21 cellular contexts compared by ENCODE assay signal in genomic region chr2:238924032-238924431, GRCh38.
"Had no signal": no experiment of that assay in that cellular context is flagged by ENCODE, and none has a peak within 500 bp of the region (broad histone marks: within the 10 kb centered on the region; RNA-seq: fewer than 3 reads in every experiment).

No MANE protein-coding gene starts in this region.

- H2AFZ ChIP-seq: parathyroid adenoma had no signal

- H3K36me3 Mint-ChIP-seq: naive thymus-derived CD4-positive, alpha-beta T cell had no signal

- H3K4me3 Mint-ChIP-seq: dendritic cell treated with granulocyte-macrophage colony-stimulating factor and Interleukin-4, amounts not matched to agents 40 ng/mL and 50 ng/mL, for 4 days; effector memory CD8-positive, alpha-beta T cell; naive thymus-derived CD4-positive, alpha-beta T cell; neural crest cell had no signal

- H3K4me1 Mint-ChIP-seq: naive thymus-derived CD4-positive, alpha-beta T cell had no signal

- H3K9ac ChIP-seq: parathyroid adenoma had no signal

- H3K27me3 ChIP-seq: right lobe of liver had no signal

- H3K27ac Mint-ChIP-seq: dendritic cell treated with granulocyte-macrophage colony-stimulating factor and Interleukin-4, amounts not matched to agents 40 ng/mL and 50 ng/mL, for 4 days; effector memory CD8-positive, alpha-beta T cell; naive thymus-derived CD4-positive, alpha-beta T cell had no signal

- H3K9me3 ChIP-seq: esophagus muscularis mucosa, gastrocnemius medialis, left lung, psoas muscle, right lobe of liver had no signal

- H3K27ac ChIP-seq: epithelial cell of prostate, esophagus muscularis mucosa, gastrocnemius medialis, left lung, parathyroid adenoma, psoas muscle, right lobe of liver, skin epidermis had no signal

- H3K4me3 ChIP-seq: esophagus muscularis mucosa, gastrocnemius medialis, left lung, lung, psoas muscle, right lobe of liver, skin epidermis had no signal

- H3K36me3 ChIP-seq: esophagus muscularis mucosa, gastrocnemius medialis, left lung, right lobe of liver had no signal

- FAIRE-seq: colon, urothelium cell line had no signal

- DNase-seq: effector memory CD8-positive, alpha-beta T cell; gastrocnemius medialis; islet precursor cell; mesenchymal stem cell; naive thymus-derived CD4-positive, alpha-beta T cell; psoas muscle; retina; stimulated activated CD4-positive, alpha-beta T cell treated with anti-CD3 and anti-CD28 coated beads, Interleukin-12 subunit alpha, Interleukin-12 subunit beta, amount 100 ng/mL, for 4 hours; stimulated activated naive CD4-positive, alpha-beta T cell treated with Interleukin-2 at 50 U/mL for 16 hours; trophoblast cell had no signal

- H3K9me3 Mint-ChIP-seq: dendritic cell treated with granulocyte-macrophage colony-stimulating factor and Interleukin-4, amounts not matched to agents 40 ng/mL and 50 ng/mL, for 4 days; effector memory CD8-positive, alpha-beta T cell; naive thymus-derived CD4-positive, alpha-beta T cell; neural crest cell had no signal

- H3K79me2 ChIP-seq: parathyroid adenoma had no signal

- ATAC-seq: effector memory CD8-positive, alpha-beta T cell; gastrocnemius medialis; left lung; naive thymus-derived CD4-positive, alpha-beta T cell; psoas muscle; right lobe of liver had no signal

- H3K4me1 ChIP-seq: gastrocnemius medialis, left lung, parathyroid adenoma, right lobe of liver had no signal
